15 cellular contexts compared by ENCODE assay signal in the genomic region with DNA sequence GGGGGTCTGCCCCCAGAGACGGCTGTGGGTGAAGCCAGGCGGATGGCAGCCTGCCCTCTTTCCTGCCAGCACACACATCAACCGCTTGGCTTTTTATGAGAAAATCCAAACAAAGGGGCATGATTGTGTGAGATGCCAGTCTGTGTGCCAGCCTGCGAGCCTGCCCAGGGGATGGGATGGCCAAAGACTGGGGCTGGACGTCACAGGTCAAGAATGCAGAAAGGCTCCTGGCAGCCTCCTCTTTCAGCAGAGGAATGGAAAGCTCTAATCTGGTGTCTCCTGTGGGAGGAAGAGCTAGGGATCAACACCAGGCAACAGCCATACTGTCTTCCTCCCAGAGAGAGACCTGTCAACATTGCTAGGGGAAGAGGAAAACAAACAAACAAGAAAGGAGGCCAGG. TPM values are rescaled to one million over a fixed set of nuclear protein-coding genes. Genes with fewer than 3 reads are reported as not detected.
DNase-seq lines count a peak whose midpoint lies in the region; TF ChIP-seq lines count a peak whose summit lies in the region.
"Had no signal": no experiment of that assay in that cellular context is flagged by ENCODE, and none has a peak within 500 bp of the region (broad histone marks: within the 10 kb centered on the region; RNA-seq: fewer than 3 reads in every experiment).

No MANE protein-coding gene starts in this region.

- no peaks in the 10 kb centered on the region for H3K9me3 ChIP-seq in smooth muscle cell (replicated peaks; ENCODE audit: low read depth)
- H3K9me3 ChIP-seq: prostate gland, stomach had no signal

- H3K4me1 ChIP-seq in smooth muscle cell (ENCODE audit: low read depth), result peaks cover 9% of the 10 kb centered on the region
- H3K4me1 ChIP-seq: prostate gland had no signal

- H2AFZ ChIP-seq in smooth muscle cell (ENCODE audit: low read depth), result no peak overlapping the region

- H3K27ac ChIP-seq in smooth muscle cell (ENCODE audit: low read depth), result no peak overlapping the region
- H3K27ac ChIP-seq: prostate gland, WERI-Rb-1 had no signal

- no peaks in the 10 kb centered on the region for H3K27me3 ChIP-seq in smooth muscle cell (ENCODE audit: low read depth)

- H3F3A ChIP-seq in smooth muscle cell (ENCODE audit: low read depth), result peaks cover 29% of the 10 kb centered on the region

- H3K36me3 ChIP-seq in smooth muscle cell (ENCODE audit: low read depth), result no peaks in the 10 kb centered on the region
- H3K36me3 ChIP-seq: prostate gland, stomach, WERI-Rb-1 had no signal

- WGBS in smooth muscle cell (ENCODE audit: low lambda C conversion rate), result 75% methylated on average over 5 of the region's 5 CpGs

- no peak overlapping the region for H3K4me2 ChIP-seq in smooth muscle cell

- peak overlapping the region; percentile 14 for H3K9ac ChIP-seq in smooth muscle cell (ENCODE audit: low read depth)

- no peaks in the 10 kb centered on the region for H3K79me2 ChIP-seq in smooth muscle cell (ENCODE audit: low read depth)

- peak; percentile 45 for DNase-seq in GM04503 (ENCODE audit: low read depth)
- DNase-seq in amygdala (lab: John Stamatoyannopoulos, UW), result peak in 46 of 56 donors; percentile 30 to 92 (median 68)
- peak; percentile 77 to 88 for DNase-seq in hippocampal formation (lab: John Stamatoyannopoulos, UW)
- no peak for DNase-seq in smooth muscle cell (lab: John Stamatoyannopoulos, UW; ENCODE audit: unreplicated experiment)
- no peak for DNase-seq in NCI-H524 (lab: John Stamatoyannopoulos, UW)
- DNase-seq in DMS153 treated with DMSO at 0.1 percent for 48 hours (lab: John Stamatoyannopoulos, UW; ENCODE audit: unreplicated experiment), result no peak
- no peak for DNase-seq in NK-92 (lab: John Stamatoyannopoulos, UW; ENCODE audit: unreplicated experiment)
- no peak for DNase-seq in SW 1271 (lab: John Stamatoyannopoulos, UW)
- DNase-seq: KBM-7, mesenchymal stem cell, NCI-H187 treated with DMSO at 0.1 percent for 48 hours, NCI-H748 treated with DMSO at 0.1 percent for 48 hours, stomach, WERI-Rb-1 had no signal

- no peak overlapping the region for H3K4me3 ChIP-seq in smooth muscle cell
- H3K4me3 ChIP-seq: prostate gland, stomach had no signal

- no peaks in the 10 kb centered on the region for H4K20me1 ChIP-seq in smooth muscle cell (ENCODE audit: low read depth)

- no peak for TF ChIP-seq CTCF in smooth muscle cell (IDR thresholded peaks at IDR 0.05; ENCODE audit: borderline replicate concordance, insufficient read depth, poor library complexity, severe bottlenecking)

RNA-seq across cellular contexts. Expression of a gene that starts 15.8 kb away (rescaled TPM):
- total RNA-seq in smooth muscle cell, result 55.7 and 62.1 TPM in 2 replicates
- polyA plus RNA-seq in smooth muscle cell, result 22.7 and 52.2 TPM in 2 replicates

RNA-seq across cellular contexts. Expression of a gene that starts 47.1 kb away (rescaled TPM):
- total RNA-seq in smooth muscle cell, result 12.5 TPM in 2 replicates
- 10.9 and 11.5 TPM in 2 replicates for polyA plus RNA-seq in smooth muscle cell

RNA-seq across cellular contexts. Expression of a gene that starts 54.3 kb away (rescaled TPM):
- total RNA-seq in smooth muscle cell, result 201 and 236 TPM in 2 replicates
- 272 and 448 TPM in 2 replicates for polyA plus RNA-seq in smooth muscle cell

Comparison
In these comparisons a context has a peak if more than half of its experiments do, and no peak if none do; other contexts are left out.
1. DNase-seq: peak in GM04503 (single experiment), amygdala (46 of 56) and hippocampal formation (2 of 2); none in smooth muscle cell (single experiment), NCI-H524 (0 of 2), DMS153 treated with DMSO at 0.1 percent for 48 hours (single experiment), NK-92 (single experiment) and SW 1271 (0 of 2).